8 cellular contexts compared by ENCODE assay signal in genomic region chr3:105369501-105370371, GRCh38. TPM values are rescaled to one million over a fixed set of nuclear protein-coding genes. Genes with fewer than 3 reads are reported as not detected.
DNase-seq lines count a peak whose midpoint lies in the region; ATAC-seq and TF ChIP-seq lines count a peak whose summit lies in the region.

No MANE protein-coding gene starts in this region.

- H3K9ac ChIP-seq in HUES64 (ENCODE audit: low read depth, low read length) (peak overlapping the region; percentile 57), PC-3 (ENCODE audit: low read length) (peak overlapping the region; percentile 89), neural progenitor cell (no peak overlapping the region)

- H3K36me3 Mint-ChIP-seq in neural progenitor cell: no peaks in the 10 kb centered on the region

- no peak overlapping the region for H3K27ac ChIP-seq in HUES64 (ENCODE audit: low read depth, low read length)
- peak overlapping the region; percentile 96 for H3K27ac ChIP-seq in PC-3 (ENCODE audit: low read length)
- no peak overlapping the region for H3K27ac ChIP-seq in neural progenitor cell
- peak overlapping the region; percentile 64 to 68 for H3K27ac ChIP-seq in uterus

- peak overlapping the region; percentile 24 for H2AFZ ChIP-seq in PC-3 (ENCODE audit: low read length)
- H2AFZ ChIP-seq in neural progenitor cell (replicated peaks): peak overlapping the region; percentile 98

- H3K9me2 ChIP-seq in PC-3 (replicated peaks; ENCODE audit: low read length): no peaks in the 10 kb centered on the region

- ATAC-seq in GM21447 (IDR thresholded peaks at IDR 0.05; ENCODE audit: unreplicated experiment) (peak; percentile 15), PC-3 (no peak)

- TF ChIP-seq POLR2A in uterus (IDR thresholded peaks at IDR 0.05): no peak

- H4K20me1 ChIP-seq in PC-3 (ENCODE audit: low read length): peaks cover 34% of the 10 kb centered on the region
- no peaks in the 10 kb centered on the region for H4K20me1 ChIP-seq in neural progenitor cell (ENCODE audit: low read depth)

- peak overlapping the region; percentile 92 for H3K4me3 Mint-ChIP-seq in neural progenitor cell

- no TSS peak for BruUV-seq in PC-3 (replicated peaks; lab: Mats Ljungman, UMichigan)

- 3% methylated on average over 22 of the region's 22 CpGs for WGBS in HUES64

- H3K4me2 ChIP-seq in PC-3 (ENCODE audit: low read length) (peak overlapping the region; percentile 80), neural progenitor cell (peak overlapping the region; percentile 90)

- H3K27me3 ChIP-seq in HUES64 (ENCODE audit: insufficient read depth, low read length) (peaks cover 14% of the 10 kb centered on the region), PC-3 (ENCODE audit: low read length) (no peaks in the 10 kb centered on the region), neural progenitor cell (no peaks in the 10 kb centered on the region), uterus (no peaks in the 10 kb centered on the region)

- H3K9me3 Mint-ChIP-seq in neural progenitor cell: no peaks in the 10 kb centered on the region

- peaks cover 5% of the 10 kb centered on the region for H3K27me3 Mint-ChIP-seq in neural progenitor cell (ENCODE audit: insufficient read depth, low read depth)

- no peaks in the 10 kb centered on the region for H3K9me3 ChIP-seq in HUES64 (ENCODE audit: insufficient read depth, low read depth, low read length)
- H3K9me3 ChIP-seq in PC-3 (ENCODE audit: low read length): no peaks in the 10 kb centered on the region
- H3K9me3 ChIP-seq in neural progenitor cell (ENCODE audit: low read depth): no peaks in the 10 kb centered on the region
- H3K9me3 ChIP-seq in uterus: no peaks in the 10 kb centered on the region

- H3F3A ChIP-seq in PC-3 (ENCODE audit: low read length, unreplicated experiment) (no peaks in the 10 kb centered on the region), neural progenitor cell (ENCODE audit: low read depth) (peaks cover 33% of the 10 kb centered on the region)

- DNase-seq in DMS153 (lab: John Stamatoyannopoulos, UW) (peak; percentile 58), PC-3 (peak; percentile 81), germinal center (ENCODE audit: low spot score) (peak; percentile 31), neural progenitor cell (ENCODE audit: low spot score) (peak; percentile 77), uterus (peak; percentile 61 to 64)
- peak; percentile 5 for DNase-seq in activated gamma-delta T cell treated with anti-CD3 and anti-CD28 coated beads, Interleukin-2, amount 50 U/mL, for 16 hours (ENCODE audit: low read depth)

- CTCF ChIA-PET in PC-3 (lab: Charles Lee): no interaction called here

- peaks cover 21% of the 10 kb centered on the region for H3K4me1 ChIP-seq in HUES64 (ENCODE audit: insufficient read depth, low read length)
- peaks cover 31% of the 10 kb centered on the region for H3K4me1 ChIP-seq in PC-3 (ENCODE audit: insufficient read depth, low read length)
- peaks cover 14% of the 10 kb centered on the region for H3K4me1 ChIP-seq in neural progenitor cell
- peaks cover 0 to 8% of the 10 kb centered on the region in 2 donors for H3K4me1 ChIP-seq in uterus

- peak; percentile 94 for TF ChIP-seq CTCF in PC-3 (conservative IDR thresholded peaks at IDR 0.05; ENCODE audit: low read depth, low read length)
- TF ChIP-seq CTCF in neural progenitor cell (IDR thresholded peaks at IDR 0.05): peak; percentile 51
- peak; percentile 36 to 54 (median 46) for TF ChIP-seq CTCF in uterus (IDR thresholded peaks at IDR 0.05)

- peaks cover 83% of the 10 kb centered on the region for H3K79me2 ChIP-seq in PC-3 (ENCODE audit: low read length)
- H3K79me2 ChIP-seq in neural progenitor cell (ENCODE audit: low read depth): peaks cover 58% of the 10 kb centered on the region

- H3K4me3 ChIP-seq in HUES64 (ENCODE audit: low read length): peak overlapping the region; percentile 81
- H3K4me3 ChIP-seq in PC-3 (ENCODE audit: low read length): peak overlapping the region; percentile 83
- H3K4me3 ChIP-seq in neural progenitor cell: peak overlapping the region; percentile 69
- peak overlapping the region; percentile 41 to 61 for H3K4me3 ChIP-seq in uterus

- POLR2A ChIA-PET in PC-3 (lab: Charles Lee; ENCODE audit: unreplicated experiment): interaction anchor here (0.5 to 1.3 kb wide), 2 partner anchors 157 to 310 kb away, joined by 5 to 7 read pairs; no protein-coding TSS in a partner anchor

- no peak overlapping the region for H3K27ac Mint-ChIP-seq in neural progenitor cell

- peaks cover 27% of the 10 kb centered on the region for H3K4me1 Mint-ChIP-seq in neural progenitor cell

- H3K36me3 ChIP-seq in HUES64 (ENCODE audit: insufficient read depth, low read length) (no peaks in the 10 kb centered on the region), PC-3 (ENCODE audit: low read depth, low read length) (peaks cover 2% of the 10 kb centered on the region; the same call in 1 of the 2 replicates), neural progenitor cell (no peaks in the 10 kb centered on the region), uterus (no peaks in the 10 kb centered on the region)

- intact Hi-C loops in PC-3 (cut with micrococcal nuclease): loop anchor here (1.0 to 10.0 kb wide), 6 partner anchors 149 to 1748 kb away; no protein-coding TSS in a partner anchor
- intact Hi-C loops in uterus (cut with DNase I; ENCODE audit: low total_unique reads): no loop called here

RNA-seq across cellular contexts. Expression of gene ALCAM, which starts 3.0 kb away (rescaled TPM):
- 23.0 TPM for polyA plus RNA-seq in HUES64 (2013, experiment 1 of 2)
- 26.2 TPM for polyA plus RNA-seq in HUES64 (2013, experiment 2 of 2)
- total RNA-seq in PC-3 (2014; rRNA removed): 168 and 169 TPM in 2 replicates
- total RNA-seq in neural progenitor cell (ENCODE audit: low replicate concordance): 30.3 and 54.4 TPM in 2 replicates
- total RNA-seq in uterus: 100 to 1,000 TPM in 1 of 4 donors, 10 to 100 TPM in 2, 1 to 10 TPM in 1; 5.9 to 151 (median 19.0) TPM

Comparison
In these comparisons a context has a peak if more than half of its experiments do, and no peak if none do; other contexts are left out.
1. DNase-seq: peak in every context shown above with its lines; median percentile 81 in PC-3; 77 in neural progenitor cell; 62 in uterus; 58 in DMS153; 31 in germinal center; 5 in activated gamma-delta T cell treated with anti-CD3 and anti-CD28 coated beads, Interleukin-2, amount 50 U/mL, for 16 hours.
2. H3K27ac ChIP-seq: peak in PC-3 (single experiment) and uterus (2 of 2); none in HUES64 (single experiment) and neural progenitor cell (single experiment).
3. Peak in every context shown above with its lines, with median percentiles within 50 percentile points of each other: H3K4me3 ChIP-seq and CTCF ChIP-seq.